9 cellular contexts compared by ENCODE assay signal in genomic region chr12:110371408-110372055, GRCh38. TPM values are rescaled to one million over a fixed set of nuclear protein-coding genes. Genes with fewer than 3 reads are reported as not detected.
DNase-seq lines count a peak whose midpoint lies in the region; ATAC-seq and TF ChIP-seq lines count a peak whose summit lies in the region.
"Had no signal": no experiment of that assay in that cellular context is flagged by ENCODE, and none has a peak within 500 bp of the region (broad histone marks: within the 10 kb centered on the region; RNA-seq: fewer than 3 reads in every experiment).

No MANE protein-coding gene starts in this region.

- no peak overlapping the region for H3K23ac ChIP-seq in trophoblast cell (ENCODE audit: low read length)

- no peaks in the 10 kb centered on the region for H3K79me1 ChIP-seq in trophoblast cell (ENCODE audit: low read length)

- no peak overlapping the region for H3K4ac ChIP-seq in trophoblast cell (ENCODE audit: low read depth, low read length)

- H3K36me3 ChIP-seq in trophoblast cell (ENCODE audit: control insufficient read depth in 1 of 2, insufficient read depth in 2 of 2, low read length in 2 of 2) (peaks cover 42 to 52% of the 10 kb centered on the region in 2 experiments), colonic mucosa (peaks cover 11% of the 10 kb centered on the region), HAP-1 (replicated peaks) (peaks cover 61% of the 10 kb centered on the region)
- peaks cover 42% of the 10 kb centered on the region for H3K36me3 ChIP-seq in effector memory CD4-positive, alpha-beta T cell (ENCODE audit: control insufficient read depth, insufficient read depth, low read length)

- H2BK120ac ChIP-seq in trophoblast cell (ENCODE audit: insufficient read depth, low read length, poor library complexity): no peak overlapping the region

- no peak overlapping the region for H3K4me2 ChIP-seq in trophoblast cell (ENCODE audit: low read length)

- H3K9ac ChIP-seq in trophoblast cell (ENCODE audit: low read length) (no peak overlapping the region), colonic mucosa (ENCODE audit: low read depth in 2 of 2, low read length in 2 of 2) (no peak overlapping the region)

- no peak overlapping the region for H2AK5ac ChIP-seq in trophoblast cell (ENCODE audit: low read length)

- H3K9me3 ChIP-seq in trophoblast cell (ENCODE audit: insufficient read depth, low read depth, low read length): no peaks in the 10 kb centered on the region
- H3K9me3 ChIP-seq in colonic mucosa: no peaks in the 10 kb centered on the region
- H3K9me3 ChIP-seq in HAP-1: no peaks in the 10 kb centered on the region
- no peaks in the 10 kb centered on the region for H3K9me3 ChIP-seq in effector memory CD4-positive, alpha-beta T cell (ENCODE audit: control insufficient read depth, low read length)
- H3K9me3 ChIP-seq: left ventricle myocardium inferior had no signal

- no peak overlapping the region for H3K18ac ChIP-seq in trophoblast cell (ENCODE audit: low read length)

- no peak overlapping the region for H4K91ac ChIP-seq in trophoblast cell (ENCODE audit: low read depth, low read length)

- no peaks in the 10 kb centered on the region for H3K79me2 ChIP-seq in trophoblast cell (ENCODE audit: control insufficient read depth, insufficient read depth, low read length, poor library complexity)

- DNase-seq in NCI-H69 (lab: John Stamatoyannopoulos, UW) (peak; percentile 53), trophoblast cell (no peak), globus pallidus (ENCODE audit: low spot score) (no peak), colonic mucosa (no peak), HAP-1 (ENCODE audit: low spot score in 2 of 2) (no peak)
- DNase-seq in effector memory CD4-positive, alpha-beta T cell: no peak
- DNase-seq: left ventricle myocardium inferior had no signal

- no peak overlapping the region for H2BK12ac ChIP-seq in trophoblast cell (ENCODE audit: low read length)

- H3K4me3 ChIP-seq in trophoblast cell (ENCODE audit: low read depth, low read length): peak overlapping the region; percentile 40
- H3K4me3 ChIP-seq in colonic mucosa: no peak overlapping the region
- H3K4me3 ChIP-seq in HAP-1: no peak overlapping the region
- no peak overlapping the region for H3K4me3 ChIP-seq in effector memory CD4-positive, alpha-beta T cell (ENCODE audit: insufficient read depth, low read depth, low read length, poor library complexity, severe bottlenecking)
- H3K4me3 ChIP-seq: left ventricle myocardium inferior had no signal

- peaks cover 0 to 3% of the 10 kb centered on the region in 2 experiments for H3K4me1 ChIP-seq in trophoblast cell (ENCODE audit: control insufficient read depth in 1 of 2, insufficient read depth in 2 of 2, low read length in 2 of 2)
- no peaks in the 10 kb centered on the region for H3K4me1 ChIP-seq in colonic mucosa
- no peaks in the 10 kb centered on the region for H3K4me1 ChIP-seq in HAP-1
- H3K4me1 ChIP-seq in effector memory CD4-positive, alpha-beta T cell (ENCODE audit: control insufficient read depth, insufficient read depth, low read length, poor library complexity, severe bottlenecking): no peaks in the 10 kb centered on the region

- H2BK5ac ChIP-seq in trophoblast cell (ENCODE audit: low read depth, low read length, poor library complexity): no peak overlapping the region

- H3K27me3 ChIP-seq in trophoblast cell (ENCODE audit: insufficient read depth, low read length) (no peaks in the 10 kb centered on the region), colonic mucosa (no peaks in the 10 kb centered on the region), HAP-1 (ENCODE audit: low read depth) (no peaks in the 10 kb centered on the region)
- H3K27me3 ChIP-seq in effector memory CD4-positive, alpha-beta T cell (replicated peaks; ENCODE audit: control insufficient read depth, insufficient read depth, low read length, poor library complexity, severe bottlenecking): no peaks in the 10 kb centered on the region

- in situ Hi-C loops in HAP-1 (cut with MboI; ENCODE audit: low sequenced_read_pairs): no loop called here

- no peak overlapping the region for H4K12ac ChIP-seq in trophoblast cell (ENCODE audit: low read depth, low read length)

- no peak for TF ChIP-seq CTCF in colonic mucosa (IDR thresholded peaks at IDR 0.05)

- intact Hi-C loops in colonic mucosa (cut with DNase I): no loop called here

- no CpG with 5 or more reads among the region's 13 CpGs for WGBS in trophoblast cell (ENCODE audit: extremely low coverage, insufficient coverage, insufficient read length)

- ATAC-seq in GM18867 (IDR thresholded peaks at IDR 0.05; ENCODE audit: unreplicated experiment): peak; percentile 48
- ATAC-seq in HG02759 (IDR thresholded peaks at IDR 0.05; ENCODE audit: unreplicated experiment): peak; percentile 83

- H4K8ac ChIP-seq in trophoblast cell (ENCODE audit: low read depth, low read length): no peak overlapping the region

- H3K27ac ChIP-seq in trophoblast cell (ENCODE audit: low read depth, low read length) (no peak overlapping the region), colonic mucosa (no peak overlapping the region)
- no peak overlapping the region for H3K27ac ChIP-seq in effector memory CD4-positive, alpha-beta T cell (ENCODE audit: insufficient read depth, low read length, poor library complexity, severe bottlenecking)
- H3K27ac ChIP-seq: left ventricle myocardium inferior had no signal

- no peak overlapping the region for H3K14ac ChIP-seq in trophoblast cell (ENCODE audit: low read length)

- H2AFZ ChIP-seq in trophoblast cell (ENCODE audit: insufficient read depth, low read length, poor library complexity): no peak overlapping the region

RNA-seq across cellular contexts. Expression of gene ANAPC7, which starts 32.0 kb away (rescaled TPM):
- 24.6 and 25.7 TPM in 2 replicates for polyA plus RNA-seq in trophoblast cell (2013)
- 10 to 100 TPM; 22.1 to 40.1 TPM for total RNA-seq in colonic mucosa
